ENCODE assay signal across 12 cellular contexts in the genomic region with DNA sequence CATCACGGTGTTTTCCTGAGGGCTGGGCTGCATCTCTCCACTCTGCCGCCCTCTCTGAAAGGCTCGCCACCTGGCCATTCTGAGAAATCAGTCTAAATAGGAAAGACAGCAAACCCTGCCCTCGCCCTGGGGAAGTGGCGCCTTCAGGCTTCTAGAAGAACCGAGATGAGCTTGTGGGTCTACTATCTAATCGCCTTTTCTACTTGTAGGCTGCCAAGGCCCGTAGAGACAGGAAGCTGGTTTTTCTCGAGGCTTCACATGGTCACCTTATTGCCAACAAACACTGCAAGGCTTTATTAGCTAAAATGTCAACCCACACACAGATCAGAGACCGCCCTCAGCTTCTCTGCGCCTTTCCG. TPM values are rescaled to one million over a fixed set of nuclear protein-coding genes. Genes with fewer than 3 reads are reported as not detected.
DNase-seq lines count a peak whose midpoint lies in the region; ATAC-seq, FAIRE-seq and TF ChIP-seq lines count a peak whose summit lies in the region.
"Had no signal": no experiment of that assay in that cellular context is flagged by ENCODE, and none has a peak within 500 bp of the region (broad histone marks: within the 10 kb centered on the region; RNA-seq: fewer than 3 reads in every experiment).

No MANE protein-coding gene starts in this region.

- H3K36me3 ChIP-seq in Karpas-422 (ENCODE audit: insufficient read depth, low read length): peaks cover 46% of the 10 kb centered on the region

- H3K27ac ChIP-seq in Karpas-422 (ENCODE audit: low read length): no peak overlapping the region
- H3K27ac ChIP-seq: thyroid gland had no signal

- no peak overlapping the region for H3K4me2 ChIP-seq in Karpas-422 (ENCODE audit: low read depth, low read length, poor library complexity, severe bottlenecking)

- no peaks in the 10 kb centered on the region for H3K9me3 ChIP-seq in Karpas-422 (ENCODE audit: low read length)
- H3K9me3 ChIP-seq: thyroid gland had no signal

- no peaks in the 10 kb centered on the region for H3K36me3 Mint-ChIP-seq in natural killer cell

- H4K20me1 ChIP-seq in Karpas-422 (ENCODE audit: insufficient read depth, low read depth, low read length): no peaks in the 10 kb centered on the region

- H3K4me3 Mint-ChIP-seq in natural killer cell: peak overlapping the region; percentile 79
- H3K4me3 Mint-ChIP-seq: activated naive CD4-positive, alpha-beta T cell treated with anti-CD3 and anti-CD28 coated beads, Interleukin-2, amount 50 U/mL, for 24 hours had no signal

- ATAC-seq in GM18867 (IDR thresholded peaks at IDR 0.05; ENCODE audit: unreplicated experiment) (peak; percentile 70), GM21528 (IDR thresholded peaks at IDR 0.05; ENCODE audit: low FRiP score, unreplicated experiment) (peak; percentile 62), HG03432 (IDR thresholded peaks at IDR 0.05; ENCODE audit: unreplicated experiment) (peak; percentile 70), natural killer cell (peak; percentile 84 to 87 (median 86))

- H3K4me1 Mint-ChIP-seq in natural killer cell: peaks cover 25 to 44% of the 10 kb centered on the region in 2 donors

- no peaks in the 10 kb centered on the region for H3K79me2 ChIP-seq in Karpas-422 (ENCODE audit: low read length)

- peaks cover 45% of the 10 kb centered on the region for H3K4me1 ChIP-seq in Karpas-422 (ENCODE audit: low read length)
- H3K4me1 ChIP-seq: thyroid gland had no signal

- peak; percentile 57 for DNase-seq in natural killer cell
- no peak for DNase-seq in dedifferentiated amniotic fluid mesenchymal stem cell (ENCODE audit: extremely low spot score)
- DNase-seq in OCI-M1 (lab: John Stamatoyannopoulos, UW): no peak
- DNase-seq in urothelium cell line (ENCODE audit: low spot score): no peak
- DNase-seq in Karpas-422: no peak
- DNase-seq: erythroblast, thyroid gland had no signal

- H3K27ac Mint-ChIP-seq in natural killer cell: peak overlapping the region; percentile 97
- H3K27ac Mint-ChIP-seq: activated naive CD4-positive, alpha-beta T cell treated with anti-CD3 and anti-CD28 coated beads, Interleukin-2, amount 50 U/mL, for 24 hours had no signal

- no peak overlapping the region for H3K4me3 ChIP-seq in Karpas-422 (ENCODE audit: low read length)
- H3K4me3 ChIP-seq: lung, thyroid gland had no signal

- no peaks in the 10 kb centered on the region for H3K9me2 ChIP-seq in Karpas-422 (replicated peaks; ENCODE audit: insufficient read depth, low read length)

- no peaks in the 10 kb centered on the region for H3K27me3 Mint-ChIP-seq in natural killer cell (ENCODE audit: low read depth in 2 of 2)
- H3K27me3 Mint-ChIP-seq: activated naive CD4-positive, alpha-beta T cell treated with anti-CD3 and anti-CD28 coated beads, Interleukin-2, amount 50 U/mL, for 24 hours had no signal

- H3K27me3 ChIP-seq in Karpas-422 (ENCODE audit: low read length): no peaks in the 10 kb centered on the region
- H3K27me3 ChIP-seq: thyroid gland had no signal

- no peak for FAIRE-seq in urothelium cell line (lab: Jason Lieb, UNC)

- no peak overlapping the region for H2AFZ ChIP-seq in Karpas-422 (ENCODE audit: low read length)

- H3K9me3 Mint-ChIP-seq in natural killer cell: no peaks in the 10 kb centered on the region
- H3K9me3 Mint-ChIP-seq: activated naive CD4-positive, alpha-beta T cell treated with anti-CD3 and anti-CD28 coated beads, Interleukin-2, amount 50 U/mL, for 24 hours had no signal

- no peak overlapping the region for H3K9ac ChIP-seq in Karpas-422 (ENCODE audit: low read length)

- intact Hi-C loops in natural killer cell (cut with micrococcal nuclease): loop anchor here (2.0 kb wide), 1 partner anchor 20 kb away; a partner anchor contains a TSS

- TF ChIP-seq CTCF in natural killer cell (IDR thresholded peaks at IDR 0.05): no peak

RNA-seq across cellular contexts. Expression of a gene that starts 21.4 kb away (rescaled TPM):
- 100 to 1,000 TPM; 124 to 163 (median 145) TPM for total RNA-seq in natural killer cell
- total RNA-seq in Karpas-422 (2014; rRNA removed; shearing (Covaris generic); ENCODE audit: low replicate concordance): 2.3 and 10.5 TPM in 2 replicates

RNA-seq across cellular contexts. Expression of a gene that starts 23.0 kb away (rescaled TPM):
- 10 to 100 TPM; 16.9 to 26.5 (median 20.5) TPM for total RNA-seq in natural killer cell
- 18.9 and 27.3 TPM in 2 replicates for total RNA-seq in Karpas-422 (2014; rRNA removed; shearing (Covaris generic); ENCODE audit: low replicate concordance)

RNA-seq across cellular contexts. Expression of a gene that starts 57.1 kb away (rescaled TPM):
- total RNA-seq in natural killer cell: 100 to 1,000 TPM; 286 to 294 (median 294) TPM
- 200 and 286 TPM in 2 replicates for total RNA-seq in Karpas-422 (2014; rRNA removed; shearing (Covaris generic); ENCODE audit: low replicate concordance)

RNA-seq across cellular contexts. Expression of a gene that starts 58.0 kb away (rescaled TPM):
- 10 to 100 TPM in 2 of 3 donors, 1 to 10 TPM in 1; 8.5 to 14.7 (median 10.5) TPM for total RNA-seq in natural killer cell
- 0.76 TPM in 1 of 2 replicates, not detected in the other for total RNA-seq in Karpas-422 (2014; rRNA removed; shearing (Covaris generic); ENCODE audit: low replicate concordance)

Comparison
In these comparisons a context has a peak if more than half of its experiments do, and no peak if none do; other contexts are left out.
1. RNA of a gene that starts 21.4 kb away (total RNA-seq): 124 to 163 TPM in natural killer cell; 2.3 to 10.5 TPM in Karpas-422; every median in the first group is over 10 times any median in the second.
2. Peak in every context shown above with its lines, with median percentiles within 50 percentile points of each other: ATAC-seq.